ENCODE assay signal across 8 cellular contexts in genomic region chr4:168923526-168924194, GRCh38.
DNase-seq lines count a peak whose midpoint lies in the region; ATAC-seq, FAIRE-seq and TF ChIP-seq lines count a peak whose summit lies in the region.

No MANE protein-coding gene starts in this region.

- POLR2A ChIA-PET in activated CD4-positive, alpha-beta memory T cell treated with anti-CD3 and anti-CD28 coated beads, Interleukin-2, amount 10 ng/mL, durations not matched to agents 7 days and 5 days (lab: Charles Lee): no interaction called here
- POLR2A ChIA-PET in endothelial cell of umbilical vein (lab: Charles Lee): no interaction called here

- H3K4me3 ChIP-seq in HL-60 (replicated peaks; ENCODE audit: insufficient read depth, low read length) (no peak overlapping the region), endothelial cell of umbilical vein (replicated peaks in 1 of 3; ENCODE audit: insufficient read depth in 1 of 3, low read depth in 1 of 3, low read length in 3 of 3) (no peak overlapping the region)

- H3K27ac Mint-ChIP-seq in activated CD4-positive, alpha-beta memory T cell treated with anti-CD3 and anti-CD28 coated beads, Interleukin-2, amount 10 ng/mL, durations not matched to agents 7 days and 5 days: no peak overlapping the region
- H3K27ac Mint-ChIP-seq in stimulated activated naive CD8-positive, alpha-beta T cell treated with anti-CD3 and anti-CD28 coated beads, Interleukin-15, amount 100 ng/mL, for 72 hours: no peak overlapping the region

- H3K4me2 ChIP-seq in endothelial cell of umbilical vein (ENCODE audit: insufficient read depth, low read length): no peak overlapping the region

- CTCF ChIA-PET in activated CD4-positive, alpha-beta memory T cell treated with anti-CD3 and anti-CD28 coated beads, Interleukin-2, amount 10 ng/mL, durations not matched to agents 7 days and 5 days (lab: Charles Lee): interaction anchor here (0.7 to 4.1 kb wide), 25 partner anchors 9 to 642 kb away, joined by 3 to 35 read pairs (median 4); partner anchors contain the start of gene CBR4
- CTCF ChIA-PET in endothelial cell of umbilical vein (lab: Charles Lee): interaction anchor here (0.6 to 5.4 kb wide), 27 partner anchors 9 to 743 kb away, joined by 3 to 96 read pairs (median 6); partner anchors contain the start of gene CBR4

- no TSS peak for BruUV-seq in endothelial cell of umbilical vein (replicated peaks; lab: Mats Ljungman, UMichigan)

- intact Hi-C loops in endothelial cell of umbilical vein (cut with micrococcal nuclease): loop anchor here (1.0 kb wide), 4 partner anchors 82 to 643 kb away; no protein-coding TSS in a partner anchor

- peak; percentile 54 for ATAC-seq in GM19397 (IDR thresholded peaks at IDR 0.05; ENCODE audit: unreplicated experiment)
- peak; percentile 56 for ATAC-seq in stimulated activated naive CD8-positive, alpha-beta T cell treated with anti-CD3 and anti-CD28 coated beads, Interleukin-15, amount 100 ng/mL, for 72 hours

- DNase-seq in CMK (ENCODE audit: low read depth) (peak; percentile 24), HL-60 (ENCODE audit: low read depth in 1 of 2, low spot score in 1 of 2) (peak in 1 of 2 experiments; percentile 51), NCI-H82 (lab: John Stamatoyannopoulos, UW) (peak; percentile 94), endothelial cell of umbilical vein (ENCODE audit: low read depth, low spot score) (peak; percentile 67), mucosa of gallbladder (ENCODE audit: low spot score) (peak; percentile 65)
- peak; percentile 54 for DNase-seq in activated CD4-positive, alpha-beta memory T cell treated with anti-CD3 and anti-CD28 coated beads, Interleukin-2, amount 10 ng/mL, durations not matched to agents 7 days and 5 days
- DNase-seq in stimulated activated naive CD8-positive, alpha-beta T cell treated with anti-CD3 and anti-CD28 coated beads, Interleukin-15, amount 100 ng/mL, for 72 hours: peak; percentile 27 to 34

- H4K20me1 ChIP-seq in endothelial cell of umbilical vein (replicated peaks; ENCODE audit: control insufficient read depth, extremely low read depth, insufficient read depth, low read length): peaks cover 2% of the 10 kb centered on the region

- no peaks in the 10 kb centered on the region for H3K4me1 ChIP-seq in endothelial cell of umbilical vein (ENCODE audit: control insufficient read depth, extremely low read depth, insufficient read depth, low read length)

- H3K9me3 Mint-ChIP-seq in activated CD4-positive, alpha-beta memory T cell treated with anti-CD3 and anti-CD28 coated beads, Interleukin-2, amount 10 ng/mL, durations not matched to agents 7 days and 5 days: no peaks in the 10 kb centered on the region
- no peaks in the 10 kb centered on the region for H3K9me3 Mint-ChIP-seq in stimulated activated naive CD8-positive, alpha-beta T cell treated with anti-CD3 and anti-CD28 coated beads, Interleukin-15, amount 100 ng/mL, for 72 hours

- no peak overlapping the region for H3K9ac ChIP-seq in endothelial cell of umbilical vein (replicated peaks; ENCODE audit: extremely low read depth, insufficient read depth, low read length)

- TF ChIP-seq POLR2A in endothelial cell of umbilical vein (IDR thresholded peaks at IDR 0.05; ENCODE audit: low read depth, low read length): no peak

- H3K27ac ChIP-seq in HL-60 (replicated peaks) (no peak overlapping the region), endothelial cell of umbilical vein (ENCODE audit: insufficient read depth, low read depth, low read length) (no peak overlapping the region)

- no peaks in the 10 kb centered on the region for H3K4me1 Mint-ChIP-seq in activated CD4-positive, alpha-beta memory T cell treated with anti-CD3 and anti-CD28 coated beads, Interleukin-2, amount 10 ng/mL, durations not matched to agents 7 days and 5 days
- no peaks in the 10 kb centered on the region for H3K4me1 Mint-ChIP-seq in stimulated activated naive CD8-positive, alpha-beta T cell treated with anti-CD3 and anti-CD28 coated beads, Interleukin-15, amount 100 ng/mL, for 72 hours

- H2AFZ ChIP-seq in endothelial cell of umbilical vein (ENCODE audit: low read depth, low read length): no peak overlapping the region

- no peaks in the 10 kb centered on the region for H3K9me1 ChIP-seq in endothelial cell of umbilical vein (replicated peaks; ENCODE audit: control insufficient read depth, extremely low read depth, insufficient read depth, low read length)

- no peak overlapping the region for H3K4me3 Mint-ChIP-seq in activated CD4-positive, alpha-beta memory T cell treated with anti-CD3 and anti-CD28 coated beads, Interleukin-2, amount 10 ng/mL, durations not matched to agents 7 days and 5 days
- no peak overlapping the region for H3K4me3 Mint-ChIP-seq in stimulated activated naive CD8-positive, alpha-beta T cell treated with anti-CD3 and anti-CD28 coated beads, Interleukin-15, amount 100 ng/mL, for 72 hours

- no peaks in the 10 kb centered on the region for H3K36me3 Mint-ChIP-seq in activated CD4-positive, alpha-beta memory T cell treated with anti-CD3 and anti-CD28 coated beads, Interleukin-2, amount 10 ng/mL, durations not matched to agents 7 days and 5 days (ENCODE audit: low read depth)

- dilution Hi-C loops in endothelial cell of umbilical vein (cut with MboI; ENCODE audit: extremely low pct_ligation_motif_present, low sequenced_read_pairs): loop anchor here (10.0 to 25.0 kb wide), 3 partner anchors 336 to 561 kb away; no protein-coding TSS in a partner anchor

- no peaks in the 10 kb centered on the region for H3K27me3 ChIP-seq in HL-60 (ENCODE audit: insufficient read depth, poor library complexity, severe bottlenecking)
- no peaks in the 10 kb centered on the region for H3K27me3 ChIP-seq in endothelial cell of umbilical vein (ENCODE audit: control insufficient read depth in 2 of 2, insufficient read depth in 2 of 2, low read length in 2 of 2)

- H3K36me3 ChIP-seq in endothelial cell of umbilical vein (ENCODE audit: control insufficient read depth in 2 of 2, extremely low read depth in 1 of 2, insufficient read depth in 2 of 2, low read length in 2 of 2): peaks cover 15 to 23% of the 10 kb centered on the region in 2 experiments

- H3K79me2 ChIP-seq in endothelial cell of umbilical vein (ENCODE audit: control insufficient read depth, insufficient read depth, low read length): no peaks in the 10 kb centered on the region

- H3K27me3 Mint-ChIP-seq in activated CD4-positive, alpha-beta memory T cell treated with anti-CD3 and anti-CD28 coated beads, Interleukin-2, amount 10 ng/mL, durations not matched to agents 7 days and 5 days: no peaks in the 10 kb centered on the region
- no peaks in the 10 kb centered on the region for H3K27me3 Mint-ChIP-seq in stimulated activated naive CD8-positive, alpha-beta T cell treated with anti-CD3 and anti-CD28 coated beads, Interleukin-15, amount 100 ng/mL, for 72 hours

- no peaks in the 10 kb centered on the region for H3K9me3 ChIP-seq in endothelial cell of umbilical vein (replicated peaks; ENCODE audit: control insufficient read depth, insufficient read depth, low read length)

- TF ChIP-seq CTCF in HL-60 (IDR thresholded peaks at IDR 0.05; ENCODE audit: insufficient read depth, low read length): peak; percentile 53
- TF ChIP-seq CTCF in endothelial cell of umbilical vein (IDR thresholded peaks at IDR 0.05; ENCODE audit: extremely low read depth in 1 of 2, insufficient read depth in 1 of 2, low read depth in 1 of 2, low read length in 2 of 2): peak; percentile 57 to 66

- peak; percentile 65 for FAIRE-seq in endothelial cell of umbilical vein (lab: Jason Lieb, UNC)

TF ChIP-seq in endothelial cell of umbilical vein, 7 proteins besides CTCF, POLR2A, EP300 and RAD21:
- TF ChIP-seq JUN (IDR thresholded peaks at IDR 0.05; ENCODE audit: borderline replicate concordance, insufficient read depth, insufficient read length, low read depth) (no peak), MAX (IDR thresholded peaks at IDR 0.05; ENCODE audit: insufficient read depth, insufficient read length) (no peak), FOS (IDR thresholded peaks at IDR 0.05; ENCODE audit: borderline replicate concordance, insufficient read depth, low read length) (no peak), POLR2AphosphoS5 (IDR thresholded peaks at IDR 0.05; ENCODE audit: insufficient read depth, low read depth, low read length) (no peak), MYC (IDR thresholded peaks at IDR 0.05; ENCODE audit: low read depth, low read length) (no peak), EZH2 (IDR thresholded peaks at IDR 0.05; ENCODE audit: borderline replicate concordance, low read depth, low read length, severe bottlenecking) (no peak), GATA2 (IDR thresholded peaks at IDR 0.05; ENCODE audit: insufficient read depth, insufficient read length, low read depth, low read length) (no peak)
